Comparison of ENCODE assay signal across 28 cellular contexts in the genomic region with DNA sequence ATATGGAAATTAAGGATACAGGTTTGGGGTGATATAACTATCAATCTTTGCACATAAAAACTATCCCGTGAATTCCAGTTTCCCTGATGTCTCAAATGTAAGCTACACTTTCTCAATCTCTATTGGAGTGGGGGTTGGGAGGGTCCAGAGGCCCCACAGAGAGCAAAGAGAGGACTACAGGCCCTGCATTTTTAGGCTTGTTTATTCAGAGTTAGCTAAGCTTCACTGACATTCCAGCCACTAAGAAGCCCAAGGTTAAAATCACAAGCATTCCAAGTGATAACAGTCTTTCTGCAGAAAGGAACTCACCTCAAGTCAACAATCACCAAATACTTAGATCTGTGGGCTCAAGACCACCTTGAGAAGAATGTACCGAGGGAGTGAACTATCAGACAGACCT. TPM values are rescaled to one million over a fixed set of nuclear protein-coding genes. Genes with fewer than 3 reads are reported as not detected.
DNase-seq lines count a peak whose midpoint lies in the region; ATAC-seq and TF ChIP-seq lines count a peak whose summit lies in the region.
"Had no signal": no experiment of that assay in that cellular context is flagged by ENCODE, and none has a peak within 500 bp of the region (broad histone marks: within the 10 kb centered on the region; RNA-seq: fewer than 3 reads in every experiment).

No MANE protein-coding gene starts in this region.

- no peaks in the 10 kb centered on the region for H3K4me1 ChIP-seq in NT2/D1 (ENCODE audit: insufficient read depth, insufficient read length)
- peaks cover 11% of the 10 kb centered on the region for H3K4me1 ChIP-seq in hepatocyte (ENCODE audit: insufficient read depth)
- no peaks in the 10 kb centered on the region for H3K4me1 ChIP-seq in heart right ventricle
- no peaks in the 10 kb centered on the region for H3K4me1 ChIP-seq in Peyer's patch
- H3K4me1 ChIP-seq: testis, uterus had no signal

- no peak for TF ChIP-seq CTCF in hepatocyte (IDR thresholded peaks at IDR 0.05; ENCODE audit: poor library complexity)
- TF ChIP-seq CTCF in nephron progenitor cell (IDR thresholded peaks at IDR 0.05), result no peak
- no peak for TF ChIP-seq CTCF in heart right ventricle (IDR thresholded peaks at IDR 0.05)
- no peak for TF ChIP-seq CTCF in Peyer's patch (IDR thresholded peaks at IDR 0.05)

- H2AFZ ChIP-seq in hepatocyte, result no peak overlapping the region

- DNase-seq in ELF-1 (ENCODE audit: low read depth, low spot score) (peak; percentile 46), NT2/D1 (ENCODE audit: low read depth, low spot score) (peak; percentile 63), hepatocyte (ENCODE audit: low spot score) (peak; percentile 41), nephron progenitor cell (no peak), heart right ventricle (no peak), T-helper 2 cell (no peak), Peyer's patch (no peak)
- DNase-seq: activated CD4-positive, alpha-beta memory T cell treated with anti-CD3 and anti-CD28 coated beads for 36 hours; activated CD4-positive, CD25-positive, alpha-beta regulatory T cell treated with anti-CD3 and anti-CD28 coated beads, Interleukin-2, amount 50 U/mL, for 72 hours; activated naive CD4-positive, alpha-beta T cell treated with Interleukin-2 at 50 U/mL for 16 hours; brain microvascular endothelial cell; CD4-positive, CD25-positive, alpha-beta regulatory T cell; HFFc6; natural killer cell; NCI-H1417; NCI-H2081; NCI-H526; ovary; SHP77; small intestine; stimulated activated naive CD4-positive, alpha-beta T cell; testis; uterus had no signal

- no peaks in the 10 kb centered on the region for H3K9me3 Mint-ChIP-seq in nephron progenitor cell
- H3K9me3 Mint-ChIP-seq: activated CD4-positive, alpha-beta memory T cell treated with anti-CD3 and anti-CD28 coated beads for 36 hours; CD4-positive, CD25-positive, alpha-beta regulatory T cell; HFFc6; natural killer cell had no signal

- H3K9me3 ChIP-seq in NT2/D1 (ENCODE audit: insufficient read depth, low read length) (no peaks in the 10 kb centered on the region), hepatocyte (ENCODE audit: low read depth) (no peaks in the 10 kb centered on the region), heart right ventricle (no peaks in the 10 kb centered on the region), Peyer's patch (no peaks in the 10 kb centered on the region)
- H3K9me3 ChIP-seq: A549, ovary, testis, uterus had no signal

- H3K9ac ChIP-seq in NT2/D1 (ENCODE audit: insufficient read length, low read depth), result peak overlapping the region; percentile 10

- no peak overlapping the region for H3K4me2 ChIP-seq in hepatocyte
- H3K4me2 ChIP-seq: A549 had no signal

- ATAC-seq in heart right ventricle (no peak), HG03097 (IDR thresholded peaks at IDR 0.05; ENCODE audit: low FRiP score, unreplicated experiment) (no peak)
- ATAC-seq: A549, natural killer cell, Panc1 had no signal

- intact Hi-C loops in heart right ventricle (cut with DNase I), result no loop called here

- no peak overlapping the region for H3K4me3 Mint-ChIP-seq in nephron progenitor cell
- H3K4me3 Mint-ChIP-seq: activated CD4-positive, alpha-beta memory T cell treated with anti-CD3 and anti-CD28 coated beads for 36 hours; CD4-positive, CD25-positive, alpha-beta regulatory T cell; HFFc6; natural killer cell had no signal

- H3K27ac Mint-ChIP-seq in nephron progenitor cell, result peak overlapping the region; percentile 10
- H3K27ac Mint-ChIP-seq: activated CD4-positive, alpha-beta memory T cell treated with anti-CD3 and anti-CD28 coated beads for 36 hours; CD4-positive, CD25-positive, alpha-beta regulatory T cell; HFFc6; natural killer cell had no signal

- H3K79me2 ChIP-seq in hepatocyte, result no peaks in the 10 kb centered on the region

- peaks cover 3% of the 10 kb centered on the region for H3K27me3 Mint-ChIP-seq in nephron progenitor cell (ENCODE audit: low read depth, poor library complexity)
- H3K27me3 Mint-ChIP-seq: CD4-positive, CD25-positive, alpha-beta regulatory T cell had no signal

- peaks cover 29% of the 10 kb centered on the region for H3K4me1 Mint-ChIP-seq in nephron progenitor cell
- H3K4me1 Mint-ChIP-seq: CD4-positive, CD25-positive, alpha-beta regulatory T cell; natural killer cell had no signal

- H3K4me3 ChIP-seq in NT2/D1 (ENCODE audit: insufficient read length, low read depth) (no peak overlapping the region), hepatocyte (no peak overlapping the region), heart right ventricle (no peak overlapping the region), Peyer's patch (no peak overlapping the region)
- H3K4me3 ChIP-seq: A549, ovary, testis, uterus had no signal

- peak overlapping the region; percentile 12 for H3K27ac ChIP-seq in hepatocyte
- no peak overlapping the region for H3K27ac ChIP-seq in heart right ventricle
- H3K27ac ChIP-seq in Peyer's patch, result no peak overlapping the region
- H3K27ac ChIP-seq: brain microvascular endothelial cell, epithelial cell of prostate, ovary, testis, uterus had no signal

- 25% methylated on average over 2 of the region's 2 CpGs for WGBS in hepatocyte (ENCODE audit: low lambda C conversion rate, missing lambda C conversion rate)
- WGBS in heart right ventricle, 2 donors, result 84% methylated on average over 2 of the region's 2 CpGs

- no peak for TF ChIP-seq POLR2A in Peyer's patch (IDR thresholded peaks at IDR 0.05)

- H3K9me2 ChIP-seq in hepatocyte (replicated peaks; ENCODE audit: insufficient read depth), result no peaks in the 10 kb centered on the region

- H3K27me3 ChIP-seq in NT2/D1 (ENCODE audit: insufficient read depth, insufficient read length) (no peaks in the 10 kb centered on the region), hepatocyte (no peaks in the 10 kb centered on the region), heart right ventricle (no peaks in the 10 kb centered on the region), Peyer's patch (no peaks in the 10 kb centered on the region)
- H3K27me3 ChIP-seq: brain microvascular endothelial cell, ovary, testis, uterus had no signal

- H3K36me3 ChIP-seq in NT2/D1 (ENCODE audit: insufficient read depth, insufficient read length, low read length) (no peaks in the 10 kb centered on the region), hepatocyte (replicated peaks; ENCODE audit: insufficient read depth, low read depth) (no peaks in the 10 kb centered on the region), heart right ventricle (no peaks in the 10 kb centered on the region), Peyer's patch (no peaks in the 10 kb centered on the region)
- H3K36me3 ChIP-seq: brain microvascular endothelial cell, ovary, uterus had no signal

- H3K36me3 Mint-ChIP-seq in nephron progenitor cell (ENCODE audit: low read depth), result no peaks in the 10 kb centered on the region
- H3K36me3 Mint-ChIP-seq: activated CD4-positive, alpha-beta memory T cell treated with anti-CD3 and anti-CD28 coated beads for 36 hours; CD4-positive, CD25-positive, alpha-beta regulatory T cell; natural killer cell had no signal

- no peaks in the 10 kb centered on the region for H4K20me1 ChIP-seq in hepatocyte (ENCODE audit: insufficient read depth, poor library complexity, severe bottlenecking)

RNA-seq across cellular contexts. Expression of gene LAMB1, which starts 31.6 kb away (rescaled TPM):
- total RNA-seq in hepatocyte (323 and 355 TPM in 2 replicates), heart right ventricle (10 to 100 TPM; 33.3 to 84.8 (median 52.7) TPM), Peyer's patch (100 to 1,000 TPM in 3 of 4 donors, 10 to 100 TPM in 1; 97.6 to 821 (median 155) TPM)
- polyA plus RNA-seq in hepatocyte (284 and 329 TPM in 2 replicates), heart right ventricle (100 to 1,000 TPM in 1 of 2 donors, 10 to 100 TPM in 1; 84.0 to 145 TPM)
- total RNA-seq: activated CD4-positive, alpha-beta memory T cell treated with anti-CD3 and anti-CD28 coated beads for 36 hours; natural killer cell; T-helper 2 cell treated with Interferon-gamma antibody and Interleukin-4, amounts not matched to agents 100 ng/mL and 5 ng/mL, for 36 hours had no signal

Comparison
In these comparisons a context has a peak if more than half of its experiments do, and no peak if none do; other contexts are left out.
1. DNase-seq: peak in ELF-1 (single experiment), NT2/D1 (single experiment) and hepatocyte (single experiment); none in nephron progenitor cell (single experiment), heart right ventricle (0 of 2), T-helper 2 cell (0 of 5) and Peyer's patch (0 of 3).